15 cellular contexts compared by ENCODE assay signal in the genomic region with DNA sequence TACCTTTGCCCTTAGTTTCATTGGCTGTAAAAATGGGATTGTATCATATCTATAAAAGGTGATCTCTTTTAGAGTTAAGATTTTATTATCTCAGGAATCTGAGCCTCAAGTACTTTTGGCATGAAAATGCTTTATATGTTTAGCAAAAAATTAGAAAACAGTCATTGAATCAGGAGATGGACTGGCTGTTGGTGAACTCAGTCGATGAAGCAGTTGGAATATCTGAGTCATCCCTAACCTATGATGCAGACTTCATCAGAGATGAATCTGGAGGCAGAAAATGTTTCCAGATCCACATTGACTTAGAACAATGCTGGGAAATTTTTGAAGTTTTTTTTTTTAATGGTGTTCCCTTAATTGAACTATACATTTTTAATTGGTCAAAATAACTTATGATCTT.
A peak's percentile ranks its signal among the peaks of the same experiment; 100 is the strongest.
DNase-seq lines count a peak whose midpoint lies in the region; ATAC-seq and TF ChIP-seq lines count a peak whose summit lies in the region.
"Had no signal": no experiment of that assay in that cellular context is flagged by ENCODE, and none has a peak within 500 bp of the region (broad histone marks: within the 10 kb centered on the region; RNA-seq: fewer than 3 reads in every experiment).

No MANE protein-coding gene starts in this region.

- no peak overlapping the region for H3K27ac ChIP-seq in IMR-90 (ENCODE audit: insufficient read depth, low read length)
- H3K27ac ChIP-seq: spleen had no signal

- ATAC-seq in IMR-90 (ENCODE audit: low read depth) (peak; percentile 86; the same call in 1 of the 2 replicates), HG02571 (IDR thresholded peaks at IDR 0.05; ENCODE audit: unreplicated experiment) (no peak), HG02938 (IDR thresholded peaks at IDR 0.05; ENCODE audit: unreplicated experiment) (no peak)
- ATAC-seq: natural killer cell treated with Interleukin-12 subunit alpha and Interleukin-12 subunit beta and Interleukin-15 and Interleukin-18, amount 100 ng/mL, for 72 hours had no signal

- H3K14ac ChIP-seq in IMR-90 (replicated peaks; ENCODE audit: low read depth, low read length), result no peak overlapping the region

- no peak overlapping the region for H3K4ac ChIP-seq in IMR-90 (ENCODE audit: low read depth, low read length)

- no peaks in the 10 kb centered on the region for H3K79me1 ChIP-seq in IMR-90 (ENCODE audit: low read depth in 1 of 2, low read length in 2 of 2)

- no peak overlapping the region for H3K56ac ChIP-seq in IMR-90 (ENCODE audit: extremely low read depth, insufficient read depth, low read length)

- in situ Hi-C loops in IMR-90 (cut with MboI; ENCODE audit: low sequenced_read_pairs) (no loop called here), astrocyte of the spinal cord (cut with HindIII; ENCODE audit: low sequenced_read_pairs) (no loop called here)

- H4K8ac ChIP-seq in IMR-90 (ENCODE audit: low read depth in 2 of 2, low read length in 2 of 2), result no peak overlapping the region

- no peak overlapping the region for H3K23ac ChIP-seq in IMR-90 (ENCODE audit: low read depth, low read length)

- H4K20me1 ChIP-seq in IMR-90 (ENCODE audit: insufficient read depth, low read length), result no peaks in the 10 kb centered on the region

- peak; percentile 63 for DNase-seq in AG10803 (ENCODE audit: low read depth)
- peak; percentile 91 for DNase-seq in IMR-90
- DNase-seq in astrocyte of the spinal cord (ENCODE audit: low read depth, low spot score), result peak; percentile 84
- DNase-seq in iris pigment epithelial cell (ENCODE audit: low read depth), result peak; percentile 89
- DNase-seq in activated CD4-positive, alpha-beta T cell treated with anti-CD3 and anti-CD28 coated beads, Interleukin-2, amount 50 U/mL, for 4 hours, result no peak
- DNase-seq in hypothalamus (lab: John Stamatoyannopoulos, UW), result no peak
- DNase-seq: activated CD4-positive, alpha-beta T cell treated with anti-CD3 and anti-CD28 coated beads, Interleukin-2, amount 50 U/mL, for 1 hour; endodermal cell; islet precursor cell; MV-4-11; NCI-H524 treated with DMSO at 0.1 percent for 48 hours; spleen had no signal

- no peak for TF ChIP-seq CTCF in AG10803 (conservative IDR thresholded peaks at IDR 0.05; ENCODE audit: low read length)
- TF ChIP-seq CTCF in IMR-90 (conservative IDR thresholded peaks at IDR 0.05; ENCODE audit: low read depth, low read length), result no peak
- no peak for TF ChIP-seq CTCF in astrocyte of the spinal cord (IDR thresholded peaks at IDR 0.05; ENCODE audit: low read depth, low read length)

- no peaks in the 10 kb centered on the region for H3K36me3 ChIP-seq in IMR-90 (ENCODE audit: control insufficient read depth, insufficient read depth, low read length)
- H3K36me3 ChIP-seq: spleen had no signal

- H3K9ac ChIP-seq in IMR-90 (ENCODE audit: low read depth, low read length), result no peak overlapping the region

- H2AK5ac ChIP-seq in IMR-90 (ENCODE audit: low read depth, low read length), result no peak overlapping the region

- POLR2A ChIA-PET in IMR-90 (lab: Charles Lee; ENCODE audit: unreplicated experiment), result no interaction called here

- no peaks in the 10 kb centered on the region for H3K9me3 ChIP-seq in IMR-90 (ENCODE audit: control insufficient read depth, insufficient read depth, low read length)
- H3K9me3 ChIP-seq: spleen had no signal

- H2BK20ac ChIP-seq in IMR-90 (ENCODE audit: low read depth, low read length), result no peak overlapping the region

- H3K4me3 ChIP-seq in AG10803 (ENCODE audit: low read length) (no peak overlapping the region), IMR-90 (ENCODE audit: insufficient read depth, low read depth, low read length) (no peak overlapping the region), astrocyte of the spinal cord (ENCODE audit: low read depth, low read length) (no peak overlapping the region)
- H3K4me3 ChIP-seq: spleen had no signal

- no peak overlapping the region for H2BK120ac ChIP-seq in IMR-90 (ENCODE audit: low read depth, low read length)

- intact Hi-C loops in IMR-90 (cut with micrococcal nuclease), result loop anchor here (5.0 kb wide), 1 partner anchor 229 kb away; a partner anchor contains a TSS

- H2AFZ ChIP-seq in IMR-90 (replicated peaks; ENCODE audit: low read length, poor library complexity), result no peak overlapping the region

- H3K9me1 ChIP-seq in IMR-90 (ENCODE audit: insufficient read depth, low read length), result no peaks in the 10 kb centered on the region

- WGBS in IMR-90 (ENCODE audit: extremely low coverage in 2 of 2, insufficient read length in 1 of 2), 2 experiments, result no CpG with 5 or more reads among the region's 1 CpG

- no peak for TF ChIP-seq RAD21 in IMR-90 (IDR thresholded peaks at IDR 0.05; ENCODE audit: low read length)

- no peaks in the 10 kb centered on the region for H3K27me3 ChIP-seq in IMR-90 (ENCODE audit: control insufficient read depth, insufficient read depth, low read length)

- H3K4me1 ChIP-seq in IMR-90 (ENCODE audit: control insufficient read depth, insufficient read depth, low read length), result no peaks in the 10 kb centered on the region
- H3K4me1 ChIP-seq: spleen had no signal

- no peak overlapping the region for H4K5ac ChIP-seq in IMR-90 (ENCODE audit: low read depth, low read length)

- no peak overlapping the region for H3K18ac ChIP-seq in IMR-90 (ENCODE audit: low read depth, low read length)

- BruUV-seq in IMR-90 (replicated peaks; lab: Mats Ljungman, UMichigan), result no TSS peak

- H2BK5ac ChIP-seq in IMR-90 (ENCODE audit: low read depth, low read length, poor library complexity, severe bottlenecking), result no peak overlapping the region

- no peak overlapping the region for H2AK9ac ChIP-seq in IMR-90 (replicated peaks; ENCODE audit: low read depth, low read length, poor library complexity)

- H2BK15ac ChIP-seq in IMR-90 (ENCODE audit: low read depth, low read length), result no peak overlapping the region

- TF ChIP-seq POLR2A in IMR-90 (IDR thresholded peaks at IDR 0.05; ENCODE audit: low read depth, low read length), result no peak

- H4K91ac ChIP-seq in IMR-90 (ENCODE audit: insufficient read depth, low read depth, low read length), result no peak overlapping the region

- CTCF ChIA-PET in IMR-90 (lab: Yijun Ruan, JAX), result no interaction called here

- no peak overlapping the region for H3K4me2 ChIP-seq in IMR-90 (ENCODE audit: low read depth, low read length)

- dilution Hi-C loops in IMR-90 (cut with HindIII; ENCODE audit: low sequenced_read_pairs, unreplicated experiment), result no loop called here

TF ChIP-seq in IMR-90, 13 proteins besides CTCF, POLR2A, EP300 and RAD21:
- TF ChIP-seq RCOR1 (IDR thresholded peaks at IDR 0.05; ENCODE audit: insufficient replicate concordance, low read length) (no peak), RFX5 (IDR thresholded peaks at IDR 0.05; ENCODE audit: low read depth, low read length) (no peak), CHD1 (IDR thresholded peaks at IDR 0.05; ENCODE audit: low read depth, low read length) (no peak), MXI1 (IDR thresholded peaks at IDR 0.05; ENCODE audit: borderline replicate concordance, low read depth, low read length) (no peak), SMC3 (IDR thresholded peaks at IDR 0.05; ENCODE audit: low read depth, low read length) (no peak), FOS (IDR thresholded peaks at IDR 0.05; ENCODE audit: low read depth, low read length) (peak; percentile 63), CEBPB (IDR thresholded peaks at IDR 0.05; ENCODE audit: low read depth, low read length) (no peak), BHLHE40 (IDR thresholded peaks at IDR 0.05; ENCODE audit: low read depth, low read length) (no peak), NFE2L2 (IDR thresholded peaks at IDR 0.05; ENCODE audit: low read depth, low read length) (0 out of 2 replicates have a peak, but pooled peaks have one; percentile 29), MAFK (IDR thresholded peaks at IDR 0.05; ENCODE audit: low read depth, low read length) (no peak), MAZ (IDR thresholded peaks at IDR 0.05; ENCODE audit: borderline replicate concordance, low read depth, low read length) (no peak)
- TF ChIP-seq, protein P1, sequence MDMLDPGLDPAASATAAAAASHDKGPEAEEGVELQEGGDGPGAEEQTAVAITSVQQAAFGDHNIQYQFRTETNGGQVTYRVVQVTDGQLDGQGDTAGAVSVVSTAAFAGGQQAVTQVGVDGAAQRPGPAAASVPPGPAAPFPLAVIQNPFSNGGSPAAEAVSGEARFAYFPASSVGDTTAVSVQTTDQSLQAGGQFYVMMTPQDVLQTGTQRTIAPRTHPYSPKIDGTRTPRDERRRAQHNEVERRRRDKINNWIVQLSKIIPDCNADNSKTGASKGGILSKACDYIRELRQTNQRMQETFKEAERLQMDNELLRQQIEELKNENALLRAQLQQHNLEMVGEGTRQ (IDR thresholded peaks at IDR 0.05; ENCODE audit: low read depth, low read length), result no peak
- TF ChIP-seq, protein P2, sequence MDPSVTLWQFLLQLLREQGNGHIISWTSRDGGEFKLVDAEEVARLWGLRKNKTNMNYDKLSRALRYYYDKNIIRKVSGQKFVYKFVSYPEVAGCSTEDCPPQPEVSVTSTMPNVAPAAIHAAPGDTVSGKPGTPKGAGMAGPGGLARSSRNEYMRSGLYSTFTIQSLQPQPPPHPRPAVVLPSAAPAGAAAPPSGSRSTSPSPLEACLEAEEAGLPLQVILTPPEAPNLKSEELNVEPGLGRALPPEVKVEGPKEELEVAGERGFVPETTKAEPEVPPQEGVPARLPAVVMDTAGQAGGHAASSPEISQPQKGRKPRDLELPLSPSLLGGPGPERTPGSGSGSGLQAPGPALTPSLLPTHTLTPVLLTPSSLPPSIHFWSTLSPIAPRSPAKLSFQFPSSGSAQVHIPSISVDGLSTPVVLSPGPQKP (IDR thresholded peaks at IDR 0.05; ENCODE audit: borderline replicate concordance, low read depth, low read length), result no peak

Comparison
In these comparisons a context has a peak if more than half of its experiments do, and no peak if none do; other contexts are left out.
1. DNase-seq: peak in AG10803 (single experiment), IMR-90 (single experiment), astrocyte of the spinal cord (single experiment) and iris pigment epithelial cell (single experiment); none in activated CD4-positive, alpha-beta T cell treated with anti-CD3 and anti-CD28 coated beads, Interleukin-2, amount 50 U/mL, for 4 hours (0 of 2) and hypothalamus (0 of 51).